8 cellular contexts compared by ENCODE assay signal in genomic region chrX:65667157-65667502, GRCh38. TPM values are rescaled to one million over a fixed set of nuclear protein-coding genes. Genes with fewer than 3 reads are reported as not detected.
DNase-seq lines count a peak whose midpoint lies in the region; ATAC-seq and TF ChIP-seq lines count a peak whose summit lies in the region.

No MANE protein-coding gene starts in this region.

- no peak for TF ChIP-seq EP300 in SK-N-SH (IDR thresholded peaks at IDR 0.05; ENCODE audit: borderline replicate concordance in 1 of 2, low read depth in 1 of 2, low read length in 1 of 2)

- no peaks in the 10 kb centered on the region for H3K27me3 ChIP-seq in SK-N-SH (ENCODE audit: insufficient read depth)
- no peaks in the 10 kb centered on the region for H3K27me3 ChIP-seq in MM.1S (replicated peaks; ENCODE audit: insufficient read depth, low read length)
- H3K27me3 ChIP-seq in esophagus (ENCODE audit: control insufficient read depth in 1 of 2, insufficient read depth in 2 of 2, low read length in 2 of 2), result no peaks in the 10 kb centered on the region

- no peak overlapping the region for H3K4me3 ChIP-seq in SK-N-SH (ENCODE audit: low read depth in 2 of 2, low read length in 1 of 2)
- H3K4me3 ChIP-seq in MM.1S (ENCODE audit: low read length), result no peak overlapping the region
- no peak overlapping the region for H3K4me3 ChIP-seq in esophagus (ENCODE audit: low read depth in 1 of 2, low read length in 2 of 2)

- no peak overlapping the region for H2AFZ ChIP-seq in SK-N-SH (ENCODE audit: low read depth)
- H2AFZ ChIP-seq in MM.1S (ENCODE audit: low read length), result peak overlapping the region; percentile 39; the same call in 1 of the 2 replicates

- H3K9ac ChIP-seq in SK-N-SH (no peak overlapping the region), MM.1S (ENCODE audit: low read length) (peak overlapping the region; percentile 40; the same call in 1 of the 2 replicates)

- TF ChIP-seq RAD21 in SK-N-SH (IDR thresholded peaks at IDR 0.05; ENCODE audit: low read length), result no peak

- no peak overlapping the region for H3K4me2 ChIP-seq in SK-N-SH
- H3K4me2 ChIP-seq in MM.1S (ENCODE audit: low read depth, low read length), result peak overlapping the region; percentile 41; the same call in 1 of the 2 replicates

- ATAC-seq in SK-N-SH treated with all-trans-retinoic acid at 6 μM for 48 hours (no peak), GM18519 (IDR thresholded peaks at IDR 0.05; ENCODE audit: low FRiP score, unreplicated experiment) (no peak)
- peak; percentile 45 for ATAC-seq in stimulated activated naive CD8-positive, alpha-beta T cell treated with anti-CD3 and anti-CD28 coated beads, Interleukin-15, Interleukin-2, amounts not matched to agents 100 U/mL and 50 U/mL, for 24 hours

- H3K79me2 ChIP-seq in SK-N-SH (ENCODE audit: insufficient read depth) (peaks cover 46% of the 10 kb centered on the region), MM.1S (ENCODE audit: low read length) (peaks cover 45% of the 10 kb centered on the region)

- DNase-seq in SK-N-SH (peak; percentile 42), MM.1S (no peak), cerebellum (ENCODE audit: low spot score) (no peak), inferior parietal cortex (ENCODE audit: extremely low spot score) (no peak)
- DNase-seq in stimulated activated naive CD8-positive, alpha-beta T cell treated with anti-CD3 and anti-CD28 coated beads, Interleukin-15, Interleukin-2, amounts not matched to agents 100 U/mL and 50 U/mL, for 24 hours, result no peak

- peaks cover 0 to 7% of the 10 kb centered on the region in 2 experiments; a peak in 2 of 4 replicates for H3K4me1 ChIP-seq in SK-N-SH (ENCODE audit: control insufficient read depth in 1 of 2, insufficient read depth in 2 of 2, low read depth in 1 of 2, low read length in 1 of 2)
- peaks cover 19% of the 10 kb centered on the region for H3K4me1 ChIP-seq in MM.1S (ENCODE audit: low read length)
- H3K4me1 ChIP-seq in esophagus (ENCODE audit: control insufficient read depth in 2 of 2, insufficient read depth in 2 of 2, low read length in 1 of 2), result no peaks in the 10 kb centered on the region

- peak overlapping the region in 1 of 2 experiments; percentile 20; a peak in 1 of 4 replicates for H3K27ac ChIP-seq in SK-N-SH (ENCODE audit: low read depth in 2 of 2, low read length in 1 of 2)
- peak overlapping the region; percentile 29; the same call in 1 of the 2 replicates for H3K27ac ChIP-seq in MM.1S (ENCODE audit: low read length)
- peak overlapping the region; percentile 6 to 88 for H3K27ac ChIP-seq in esophagus (ENCODE audit: low read depth in 2 of 2, low read length in 1 of 2)

- H3K9me3 ChIP-seq in SK-N-SH (no peaks in the 10 kb centered on the region), MM.1S (replicated peaks; ENCODE audit: insufficient read depth, low read length) (no peaks in the 10 kb centered on the region), esophagus (ENCODE audit: control insufficient read depth in 2 of 2, insufficient read depth in 1 of 2, low read depth in 1 of 2, low read length in 1 of 2) (no peaks in the 10 kb centered on the region)

- 10% methylated on average over 1 of the region's 6 CpGs for WGBS in SK-N-SH (ENCODE audit: low lambda C conversion rate)
- WGBS in esophagus, 2 donors, result 4 to 21% methylated on average over 6 of the region's 6 CpGs

- CTCF ChIA-PET in SK-N-SH (lab: Yijun Ruan, JAX), result interaction anchor here (0.6 kb wide), 1 partner anchor 688 kb away, joined by 3 read pairs; no protein-coding TSS in a partner anchor

- H3K9me2 ChIP-seq in SK-N-SH, result no peaks in the 10 kb centered on the region
- no peaks in the 10 kb centered on the region for H3K9me2 ChIP-seq in MM.1S (replicated peaks; ENCODE audit: insufficient read depth, low read length)

- POLR2A ChIA-PET in SK-N-SH (lab: Yijun Ruan, JAX), result no interaction called here

- H3K36me3 ChIP-seq in SK-N-SH (replicated peaks in 1 of 2; ENCODE audit: control insufficient read depth in 1 of 2, insufficient read depth in 2 of 2, low read length in 1 of 2) (no peaks in the 10 kb centered on the region), MM.1S (replicated peaks; ENCODE audit: insufficient read depth, low read length) (no peaks in the 10 kb centered on the region; the same call in 1 of the 2 replicates), esophagus (ENCODE audit: control insufficient read depth in 2 of 2, insufficient read depth in 2 of 2, low read length in 1 of 2) (no peaks in the 10 kb centered on the region)

- TF ChIP-seq CTCF in SK-N-SH (IDR thresholded peaks at IDR 0.05) (no peak), MM.1S (IDR thresholded peaks at IDR 0.05; ENCODE audit: low read length) (no peak)

- peaks cover 9% of the 10 kb centered on the region for H4K20me1 ChIP-seq in SK-N-SH (ENCODE audit: insufficient read depth)
- H4K20me1 ChIP-seq in MM.1S (ENCODE audit: insufficient read depth, low read length), result no peaks in the 10 kb centered on the region

- H3F3A ChIP-seq in SK-N-SH (replicated peaks; ENCODE audit: insufficient read depth), result peaks cover 4% of the 10 kb centered on the region
- H3F3A ChIP-seq in MM.1S (ENCODE audit: insufficient read depth, low read length), result peaks cover 4% of the 10 kb centered on the region; the same call in 1 of the 2 replicates

TF ChIP-seq in SK-N-SH, 30 proteins besides CTCF, POLR2A, EP300 and RAD21:
- TF ChIP-seq NFIC (IDR thresholded peaks at IDR 0.05; ENCODE audit: borderline replicate concordance) (no peak), PBX3 (IDR thresholded peaks at IDR 0.05) (no peak), FOXJ3 (CRISPR knock-in tag; IDR thresholded peaks at IDR 0.05) (no peak), CHD2 (IDR thresholded peaks at IDR 0.05; ENCODE audit: low read length, partially characterized antibody) (no peak), FOXM1 (IDR thresholded peaks at IDR 0.05; ENCODE audit: low read depth) (no peak), YY1 (IDR thresholded peaks at IDR 0.05; ENCODE audit: low read depth) (no peak), SMC3 (IDR thresholded peaks at IDR 0.05; ENCODE audit: low read depth, low read length) (no peak), TEAD4 (IDR thresholded peaks at IDR 0.05; ENCODE audit: borderline replicate concordance, insufficient read depth) (no peak), GATA2 (CRISPR knock-in tag; IDR thresholded peaks at IDR 0.05) (no peak)
- TF ChIP-seq, protein P1, sequence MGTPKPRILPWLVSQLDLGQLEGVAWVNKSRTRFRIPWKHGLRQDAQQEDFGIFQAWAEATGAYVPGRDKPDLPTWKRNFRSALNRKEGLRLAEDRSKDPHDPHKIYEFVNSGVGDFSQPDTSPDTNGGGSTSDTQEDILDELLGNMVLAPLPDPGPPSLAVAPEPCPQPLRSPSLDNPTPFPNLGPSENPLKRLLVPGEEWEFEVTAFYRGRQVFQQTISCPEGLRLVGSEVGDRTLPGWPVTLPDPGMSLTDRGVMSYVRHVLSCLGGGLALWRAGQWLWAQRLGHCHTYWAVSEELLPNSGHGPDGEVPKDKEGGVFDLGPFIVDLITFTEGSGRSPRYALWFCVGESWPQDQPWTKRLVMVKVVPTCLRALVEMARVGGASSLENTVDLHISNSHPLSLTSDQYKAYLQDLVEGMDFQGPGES (IDR thresholded peaks at IDR 0.05; ENCODE audit: low read depth, low read length), result no peak

TF ChIP-seq in SK-N-SH treated with all-trans-retinoic acid at 6 μM for 48 hours, 23 proteins besides CTCF, POLR2A, EP300 and RAD21 (continues in another document):
- no peak for TF ChIP-seq ISL1 (CRISPR knock-in tag; IDR thresholded peaks at IDR 0.05)
- no peak for TF ChIP-seq RARB (CRISPR knock-in tag; IDR thresholded peaks at IDR 0.05)
- TF ChIP-seq, protein P2, sequence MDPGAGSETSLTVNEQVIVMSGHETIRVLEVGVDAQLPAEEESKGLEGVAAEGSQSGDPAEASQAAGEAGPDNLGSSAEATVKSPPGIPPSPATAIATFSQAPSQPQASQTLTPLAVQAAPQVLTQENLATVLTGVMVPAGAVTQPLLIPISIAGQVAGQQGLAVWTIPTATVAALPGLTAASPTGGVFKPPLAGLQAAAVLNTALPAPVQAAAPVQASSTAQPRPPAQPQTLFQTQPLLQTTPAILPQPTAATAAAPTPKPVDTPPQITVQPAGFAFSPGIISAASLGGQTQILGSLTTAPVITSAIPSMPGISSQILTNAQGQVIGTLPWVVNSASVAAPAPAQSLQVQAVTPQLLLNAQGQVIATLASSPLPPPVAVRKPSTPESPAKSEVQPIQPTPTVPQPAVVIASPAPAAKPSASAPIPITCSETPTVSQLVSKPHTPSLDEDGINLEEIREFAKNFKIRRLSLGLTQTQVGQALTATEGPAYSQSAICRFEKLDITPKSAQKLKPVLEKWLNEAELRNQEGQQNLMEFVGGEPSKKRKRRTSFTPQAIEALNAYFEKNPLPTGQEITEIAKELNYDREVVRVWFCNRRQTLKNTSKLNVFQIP (CRISPR knock-in tag; IDR thresholded peaks at IDR 0.05; ENCODE audit: borderline replicate concordance, low read depth), result no peak
- TF ChIP-seq ESRRG (CRISPR knock-in tag; IDR thresholded peaks at IDR 0.05), result no peak
- TF ChIP-seq, protein P3, sequence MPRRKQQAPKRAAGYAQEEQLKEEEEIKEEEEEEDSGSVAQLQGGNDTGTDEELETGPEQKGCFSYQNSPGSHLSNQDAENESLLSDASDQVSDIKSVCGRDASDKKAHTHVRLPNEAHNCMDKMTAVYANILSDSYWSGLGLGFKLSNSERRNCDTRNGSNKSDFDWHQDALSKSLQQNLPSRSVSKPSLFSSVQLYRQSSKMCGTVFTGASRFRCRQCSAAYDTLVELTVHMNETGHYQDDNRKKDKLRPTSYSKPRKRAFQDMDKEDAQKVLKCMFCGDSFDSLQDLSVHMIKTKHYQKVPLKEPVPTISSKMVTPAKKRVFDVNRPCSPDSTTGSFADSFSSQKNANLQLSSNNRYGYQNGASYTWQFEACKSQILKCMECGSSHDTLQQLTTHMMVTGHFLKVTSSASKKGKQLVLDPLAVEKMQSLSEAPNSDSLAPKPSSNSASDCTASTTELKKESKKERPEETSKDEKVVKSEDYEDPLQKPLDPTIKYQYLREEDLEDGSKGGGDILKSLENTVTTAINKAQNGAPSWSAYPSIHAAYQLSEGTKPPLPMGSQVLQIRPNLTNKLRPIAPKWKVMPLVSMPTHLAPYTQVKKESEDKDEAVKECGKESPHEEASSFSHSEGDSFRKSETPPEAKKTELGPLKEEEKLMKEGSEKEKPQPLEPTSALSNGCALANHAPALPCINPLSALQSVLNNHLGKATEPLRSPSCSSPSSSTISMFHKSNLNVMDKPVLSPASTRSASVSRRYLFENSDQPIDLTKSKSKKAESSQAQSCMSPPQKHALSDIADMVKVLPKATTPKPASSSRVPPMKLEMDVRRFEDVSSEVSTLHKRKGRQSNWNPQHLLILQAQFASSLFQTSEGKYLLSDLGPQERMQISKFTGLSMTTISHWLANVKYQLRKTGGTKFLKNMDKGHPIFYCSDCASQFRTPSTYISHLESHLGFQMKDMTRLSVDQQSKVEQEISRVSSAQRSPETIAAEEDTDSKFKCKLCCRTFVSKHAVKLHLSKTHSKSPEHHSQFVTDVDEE (CRISPR knock-in tag; IDR thresholded peaks at IDR 0.05), result no peak
- TF ChIP-seq CSDC2 (CRISPR knock-in tag; IDR thresholded peaks at IDR 0.05), result no peak
- no peak for TF ChIP-seq ZFP3 (CRISPR knock-in tag; IDR thresholded peaks at IDR 0.05)
- TF ChIP-seq ZNF70 (CRISPR knock-in tag; IDR thresholded peaks at IDR 0.05), result no peak
- no peak for TF ChIP-seq OSR1 (CRISPR knock-in tag; IDR thresholded peaks at IDR 0.05)

RNA-seq across cellular contexts. Expression of gene MSN, which starts 0.3 kb away (rescaled TPM):
- polyA plus RNA-seq in SK-N-SH (2012; rRNA removed) (189 and 226 TPM in 2 replicates), esophagus (10 to 100 TPM; 32.9 to 50.4 TPM)
- polyA plus RNA-seq in SK-N-SH (2012; cell fraction: cytosol; rRNA removed), result 139 and 159 TPM in 2 replicates
- polyA plus RNA-seq in SK-N-SH (2012; cell fraction: nucleus; rRNA removed), result 133 and 207 TPM in 2 replicates
- total RNA-seq in cerebellum, result 33.2 TPM
